In genomic region chr9:81777514-81777913, GRCh38 we compare ENCODE assay signal across 16 cellular contexts.
DNase-seq lines count a peak whose midpoint lies in the region; ATAC-seq and TF ChIP-seq lines count a peak whose summit lies in the region.
"Had no signal": no experiment of that assay in that cellular context is flagged by ENCODE, and none has a peak within 500 bp of the region (broad histone marks: within the 10 kb centered on the region; RNA-seq: fewer than 3 reads in every experiment).

No MANE protein-coding gene starts in this region.

- no peak overlapping the region for H3K4me2 ChIP-seq in MM.1S (ENCODE audit: low read depth, low read length)

- H3K4me1 ChIP-seq in ascending aorta: peaks cover 2 to 5% of the 10 kb centered on the region in 2 donors
- H3K4me1 ChIP-seq in MM.1S (ENCODE audit: low read length): no peaks in the 10 kb centered on the region

- H2AFZ ChIP-seq in MM.1S (ENCODE audit: low read length): no peak overlapping the region

- H3K36me3 ChIP-seq in ascending aorta (no peaks in the 10 kb centered on the region), MM.1S (replicated peaks; ENCODE audit: insufficient read depth, low read length) (no peaks in the 10 kb centered on the region)

- no peaks in the 10 kb centered on the region for H3F3A ChIP-seq in MM.1S (ENCODE audit: insufficient read depth, low read length)

- H3K27me3 ChIP-seq in ascending aorta (no peaks in the 10 kb centered on the region), MM.1S (replicated peaks; ENCODE audit: insufficient read depth, low read length) (no peaks in the 10 kb centered on the region)

- ATAC-seq in HG03432 (IDR thresholded peaks at IDR 0.05; ENCODE audit: unreplicated experiment) (no peak), GM18498 (IDR thresholded peaks at IDR 0.05; ENCODE audit: unreplicated experiment) (no peak)
- ATAC-seq: Right ventricle myocardium inferior had no signal

- H3K9me3 ChIP-seq in ascending aorta: no peaks in the 10 kb centered on the region
- no peaks in the 10 kb centered on the region for H3K9me3 ChIP-seq in MM.1S (replicated peaks; ENCODE audit: insufficient read depth, low read length)

- no peak overlapping the region for H3K9ac ChIP-seq in MM.1S (ENCODE audit: low read length)

- H3K4me3 ChIP-seq in ascending aorta: peak overlapping the region in 1 of 2 donors; percentile 6
- H3K4me3 ChIP-seq in MM.1S (ENCODE audit: low read length): no peak overlapping the region

- no peaks in the 10 kb centered on the region for H3K9me2 ChIP-seq in MM.1S (replicated peaks; ENCODE audit: insufficient read depth, low read length)

- H4K20me1 ChIP-seq in MM.1S (ENCODE audit: insufficient read depth, low read length): no peaks in the 10 kb centered on the region

- H3K79me2 ChIP-seq in MM.1S (ENCODE audit: low read length): no peaks in the 10 kb centered on the region

- DNase-seq in ascending aorta (ENCODE audit: low spot score in 2 of 2) (no peak), cerebellum (ENCODE audit: low spot score) (peak; percentile 17), middle frontal gyrus (ENCODE audit: extremely low spot score, low spot score) (peak; percentile 27), superior temporal gyrus (ENCODE audit: extremely low spot score) (peak; percentile 64), MM.1S (no peak)
- DNase-seq: ACHN, DMS79, H7, HFFc6, KBM-7, NCI-H1105 treated with DMSO at 0.1 percent for 48 hours, NCI-H1694 had no signal

- TF ChIP-seq CTCF in ascending aorta (IDR thresholded peaks at IDR 0.05): no peak
- TF ChIP-seq CTCF in MM.1S (IDR thresholded peaks at IDR 0.05; ENCODE audit: low read length): no peak

- intact Hi-C loops in ascending aorta (cut with DNase I): no loop called here

- H3K27ac ChIP-seq in ascending aorta: peak overlapping the region; percentile 27 to 76
- H3K27ac ChIP-seq in MM.1S (ENCODE audit: low read length): no peak overlapping the region
- H3K27ac ChIP-seq: C4-2B had no signal

Comparison
In these comparisons a context has a peak if more than half of its experiments do, and no peak if none do; other contexts are left out.
1. DNase-seq: peak in cerebellum (single experiment), middle frontal gyrus (single experiment) and superior temporal gyrus (single experiment); none in ascending aorta (0 of 2) and MM.1S (single experiment).